ENCODE assay signal across 1 cellular context in genomic region chr12:116093915-116094314, GRCh38.
TF ChIP-seq lines count a peak whose summit lies in the region.

No MANE protein-coding gene starts in this region.

TF ChIP-seq in HepG2, 621 proteins besides CTCF, POLR2A, EP300 and RAD21 (continued from another document):
- TF ChIP-seq ZNF576 (CRISPR knock-in tag; IDR thresholded peaks at IDR 0.05) (no peak), TCF7 (IDR thresholded peaks at IDR 0.05; ENCODE audit: low read depth) (no peak), TEAD2 (CRISPR knock-in tag; IDR thresholded peaks at IDR 0.05) (no peak), PRDM4 (CRISPR knock-in tag; IDR thresholded peaks at IDR 0.05; ENCODE audit: borderline replicate concordance) (no peak)
